In the genomic region with DNA sequence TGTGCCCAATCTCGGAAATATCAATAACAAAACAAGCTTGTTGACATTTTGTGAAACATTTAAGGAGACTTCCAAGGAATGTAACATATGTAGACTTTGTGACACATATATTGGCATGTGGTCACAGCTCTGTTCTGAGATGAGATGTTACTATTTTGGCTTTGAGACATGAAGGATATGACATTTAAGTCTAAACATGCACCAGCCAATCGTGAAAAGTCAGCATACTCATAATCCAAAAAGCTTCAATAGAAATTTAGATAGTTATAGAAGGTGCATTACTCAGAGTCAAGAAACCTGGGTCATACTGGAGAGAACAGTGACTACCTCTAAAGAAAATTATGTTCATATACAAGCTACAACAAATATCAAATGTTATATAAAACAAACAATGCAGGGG, we compare ENCODE assay signal across 1 cellular context.
TF ChIP-seq lines count a peak whose summit lies in the region.

No MANE protein-coding gene starts in this region.

TF ChIP-seq in endothelial cell of umbilical vein, 7 proteins besides CTCF, POLR2A, EP300 and RAD21:
- TF ChIP-seq GATA2 (IDR thresholded peaks at IDR 0.05; ENCODE audit: insufficient read depth, insufficient read length, low read depth, low read length) (no peak), JUN (IDR thresholded peaks at IDR 0.05; ENCODE audit: borderline replicate concordance, insufficient read depth, insufficient read length, low read depth) (no peak), POLR2AphosphoS5 (IDR thresholded peaks at IDR 0.05; ENCODE audit: insufficient read depth, low read depth, low read length) (no peak), EZH2 (IDR thresholded peaks at IDR 0.05; ENCODE audit: borderline replicate concordance, low read depth, low read length, severe bottlenecking) (no peak), MYC (IDR thresholded peaks at IDR 0.05; ENCODE audit: low read depth, low read length) (no peak), FOS (IDR thresholded peaks at IDR 0.05; ENCODE audit: borderline replicate concordance, insufficient read depth, low read length) (no peak)
- TF ChIP-seq, protein P1, sequence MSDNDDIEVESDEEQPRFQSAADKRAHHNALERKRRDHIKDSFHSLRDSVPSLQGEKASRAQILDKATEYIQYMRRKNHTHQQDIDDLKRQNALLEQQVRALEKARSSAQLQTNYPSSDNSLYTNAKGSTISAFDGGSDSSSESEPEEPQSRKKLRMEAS (IDR thresholded peaks at IDR 0.05; ENCODE audit: insufficient read depth, insufficient read length), result no peak
